Comparison of ENCODE assay signal across 21 cellular contexts in genomic region chr4:7717161-7717560, GRCh38.
DNase-seq lines count a peak whose midpoint lies in the region; ATAC-seq and TF ChIP-seq lines count a peak whose summit lies in the region.
"Had no signal": no experiment of that assay in that cellular context is flagged by ENCODE, and none has a peak within 500 bp of the region (broad histone marks: within the 10 kb centered on the region; RNA-seq: fewer than 3 reads in every experiment).

No MANE protein-coding gene starts in this region.

- H3K9me3 ChIP-seq in BLaER1 (no peaks in the 10 kb centered on the region), OCI-LY3 (ENCODE audit: insufficient read depth, low read length) (no peaks in the 10 kb centered on the region), neuronal stem cell (replicated peaks in 1 of 2; ENCODE audit: control insufficient read depth in 2 of 2, insufficient read depth in 1 of 2, low read depth in 1 of 2, low read length in 2 of 2) (no peaks in the 10 kb centered on the region), smooth muscle cell (replicated peaks; ENCODE audit: low read depth) (no peaks in the 10 kb centered on the region)
- H3K9me3 ChIP-seq: A549, BE2C, Caco-2 had no signal

- H3K23ac ChIP-seq in neuronal stem cell (ENCODE audit: low read depth, low read length, poor library complexity): peak overlapping the region; percentile 12

- no peak overlapping the region for H2BK120ac ChIP-seq in neuronal stem cell (ENCODE audit: low read depth, low read length)

- no peak overlapping the region for H2AFZ ChIP-seq in OCI-LY3 (ENCODE audit: low read depth, low read length)
- H2AFZ ChIP-seq in neuronal stem cell (ENCODE audit: low read length): no peak overlapping the region
- H2AFZ ChIP-seq in smooth muscle cell (ENCODE audit: low read depth): no peak overlapping the region
- H2AFZ ChIP-seq: GM23248 had no signal

- H2AK5ac ChIP-seq in neuronal stem cell (ENCODE audit: low read depth, low read length): peak overlapping the region; percentile 86

- H3K27ac ChIP-seq in BLaER1 (no peak overlapping the region), OCI-LY3 (ENCODE audit: low read length) (no peak overlapping the region), neuronal stem cell (replicated peaks; ENCODE audit: low read length) (no peak overlapping the region), smooth muscle cell (ENCODE audit: low read depth) (no peak overlapping the region)
- H3K27ac ChIP-seq: 22Rv1, A549, C4-2B, GM23248 had no signal

- H3K4me3 ChIP-seq in BLaER1: no peak overlapping the region
- no peak overlapping the region for H3K4me3 ChIP-seq in OCI-LY3 (ENCODE audit: low read length)
- H3K4me3 ChIP-seq in neuronal stem cell (ENCODE audit: low read length in 2 of 2): no peak overlapping the region
- H3K4me3 ChIP-seq in smooth muscle cell: no peak overlapping the region
- H3K4me3 ChIP-seq: A549, GM23248 had no signal

- no peaks in the 10 kb centered on the region for H3K79me2 ChIP-seq in OCI-LY3 (ENCODE audit: low read length)
- no peaks in the 10 kb centered on the region for H3K79me2 ChIP-seq in smooth muscle cell (ENCODE audit: low read depth)

- 0 out of 2 replicates have a peak, but pooled peaks have one; percentile 6 for TF ChIP-seq CTCF in OCI-LY3 (IDR thresholded peaks at IDR 0.05; ENCODE audit: low read depth, low read length)
- no peak for TF ChIP-seq CTCF in smooth muscle cell (IDR thresholded peaks at IDR 0.05; ENCODE audit: borderline replicate concordance, insufficient read depth, poor library complexity, severe bottlenecking)

- H3K36me3 ChIP-seq in BLaER1: peaks cover 8% of the 10 kb centered on the region; the same call in 1 of the 2 replicates
- no peaks in the 10 kb centered on the region for H3K36me3 ChIP-seq in OCI-LY3 (replicated peaks; ENCODE audit: low read depth, low read length)
- no peaks in the 10 kb centered on the region for H3K36me3 ChIP-seq in neuronal stem cell (replicated peaks in 1 of 2; ENCODE audit: control insufficient read depth in 2 of 2, insufficient read depth in 2 of 2, low read length in 2 of 2)
- H3K36me3 ChIP-seq in smooth muscle cell (ENCODE audit: low read depth): no peaks in the 10 kb centered on the region
- H3K36me3 ChIP-seq: BE2C had no signal

- peak overlapping the region; percentile 48 for H2BK5ac ChIP-seq in neuronal stem cell (ENCODE audit: low read length)

- intact Hi-C loops in Right ventricle myocardium inferior (cut with DNase I): loop anchor here (5.0 to 10.0 kb wide), 2 partner anchors 412 to 525 kb away; partner anchors contain the start of gene SORCS2
- intact Hi-C loops in left cardiac atrium (cut with DNase I): loop anchor here (5.0 to 10.0 kb wide), 4 partner anchors 255 to 525 kb away; partner anchors contain the start of gene SORCS2 (in 2 of the 2)

- H3K4ac ChIP-seq in neuronal stem cell (ENCODE audit: low read length): no peak overlapping the region

- H3K4me1 ChIP-seq in BLaER1: peaks cover 51% of the 10 kb centered on the region
- peaks cover 25% of the 10 kb centered on the region for H3K4me1 ChIP-seq in OCI-LY3 (ENCODE audit: low read length)
- no peaks in the 10 kb centered on the region for H3K4me1 ChIP-seq in neuronal stem cell (ENCODE audit: control insufficient read depth in 2 of 2, insufficient read depth in 1 of 2, low read depth in 1 of 2, low read length in 2 of 2)
- no peaks in the 10 kb centered on the region for H3K4me1 ChIP-seq in smooth muscle cell (ENCODE audit: low read depth)
- H3K4me1 ChIP-seq: A549, BE2C had no signal

- H2BK15ac ChIP-seq in neuronal stem cell (ENCODE audit: low read length): peak overlapping the region; percentile 76

- H3K14ac ChIP-seq in neuronal stem cell (ENCODE audit: low read length): no peak overlapping the region

- H3F3A ChIP-seq in smooth muscle cell (ENCODE audit: low read depth): no peaks in the 10 kb centered on the region

- no peak for ATAC-seq in Right ventricle myocardium inferior
- ATAC-seq in left cardiac atrium: no peak
- ATAC-seq: A549; CD8-positive, alpha-beta T cell had no signal

- H4K91ac ChIP-seq in neuronal stem cell (ENCODE audit: low read depth, low read length, poor library complexity): no peak overlapping the region

- H3K79me1 ChIP-seq in neuronal stem cell (ENCODE audit: low read depth, low read length): no peaks in the 10 kb centered on the region

- H4K20me1 ChIP-seq in BLaER1 (no peaks in the 10 kb centered on the region), OCI-LY3 (ENCODE audit: insufficient read depth, low read length) (no peaks in the 10 kb centered on the region; the same call in 1 of the 2 replicates), smooth muscle cell (ENCODE audit: low read depth) (no peaks in the 10 kb centered on the region)

- H3K18ac ChIP-seq in neuronal stem cell (ENCODE audit: low read length): peak overlapping the region; percentile 46

- H3K9ac ChIP-seq in BLaER1 (no peak overlapping the region), OCI-LY3 (ENCODE audit: low read length) (no peak overlapping the region), neuronal stem cell (ENCODE audit: low read depth, low read length, poor library complexity) (peak overlapping the region; percentile 24), smooth muscle cell (ENCODE audit: low read depth) (no peak overlapping the region)
- H3K9ac ChIP-seq: GM23248 had no signal

- H3K27me3 ChIP-seq in BLaER1 (no peaks in the 10 kb centered on the region), OCI-LY3 (ENCODE audit: low read depth, low read length) (peaks cover 10% of the 10 kb centered on the region; the same call in 1 of the 2 replicates), neuronal stem cell (ENCODE audit: control insufficient read depth in 3 of 3, insufficient read depth in 3 of 3, low read depth in 1 of 3, low read length in 3 of 3) (peaks cover 0 to 26% (median 7%) of the 10 kb centered on the region in 3 experiments), smooth muscle cell (ENCODE audit: low read depth) (peaks cover 26% of the 10 kb centered on the region)
- H3K27me3 ChIP-seq: BE2C had no signal

- H3K4me2 ChIP-seq in BLaER1 (peak overlapping the region; percentile 21), OCI-LY3 (ENCODE audit: low read length) (peak overlapping the region; percentile 16; the same call in 1 of the 2 replicates), neuronal stem cell (ENCODE audit: insufficient read depth, low read length, poor library complexity, severe bottlenecking) (no peak overlapping the region), smooth muscle cell (no peak overlapping the region)
- H3K4me2 ChIP-seq: A549 had no signal

- H2BK12ac ChIP-seq in neuronal stem cell (ENCODE audit: low read length): no peak overlapping the region

- WGBS in neuronal stem cell (ENCODE audit: extremely low coverage in 2 of 2, insufficient read length in 2 of 2, insufficient replicate concordance in 1 of 2), 2 donors: no CpG with 5 or more reads among the region's 11 CpGs
- 89% methylated on average over 11 of the region's 11 CpGs for WGBS in smooth muscle cell (ENCODE audit: low lambda C conversion rate)

- peak; percentile 60 for DNase-seq in Right ventricle myocardium inferior (ENCODE audit: missing footprints)
- no peak for DNase-seq in left cardiac atrium
- no peak for DNase-seq in neuronal stem cell (ENCODE audit: low spot score)
- DNase-seq in dermis blood vessel endothelial cell: no peak
- no peak for DNase-seq in smooth muscle cell (lab: John Stamatoyannopoulos, UW; ENCODE audit: unreplicated experiment)
- DNase-seq: ACHN; AML-193; BE2C; Caco-2; CD4-positive, CD25-positive, alpha-beta regulatory T cell; CD8-positive, alpha-beta T cell; DMS153; DND-41; GM23248; H7; HCEC 1CT had no signal

- H4K8ac ChIP-seq in neuronal stem cell (ENCODE audit: low read depth, low read length): no peak overlapping the region

Comparison
In these comparisons a context has a peak if more than half of its experiments do, and no peak if none do; other contexts are left out.
1. H3K4me2 ChIP-seq: peak in BLaER1 (single experiment) and OCI-LY3 (single experiment); none in neuronal stem cell (single experiment) and smooth muscle cell (single experiment).